In the genomic region with DNA sequence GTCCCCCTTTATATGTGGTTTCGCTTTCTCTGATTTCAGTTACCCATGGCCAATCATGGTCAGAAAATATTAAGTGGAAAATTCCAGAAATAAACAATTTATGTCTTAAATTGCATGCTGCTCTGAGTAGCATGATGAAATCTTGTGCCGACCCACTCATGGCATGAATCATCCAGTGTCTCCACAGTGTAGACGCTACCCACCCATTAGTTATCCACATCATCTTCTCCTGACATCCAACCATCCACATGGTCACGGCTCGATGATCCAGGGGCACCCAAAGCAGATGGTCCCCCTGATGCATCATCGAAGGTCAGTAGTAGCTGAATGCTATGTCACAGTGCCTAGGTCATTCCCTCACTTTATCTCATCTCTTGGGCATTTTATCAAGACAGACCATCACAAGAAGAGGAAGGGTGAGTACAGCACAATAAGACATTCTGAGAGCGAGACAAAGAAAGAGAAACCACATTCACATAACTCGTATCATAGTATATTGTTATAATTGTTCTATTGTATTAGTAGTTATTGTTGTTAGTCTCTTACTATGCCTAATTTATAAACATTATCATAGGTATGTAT, we compare ENCODE assay signal across 18 cellular contexts. TPM values are rescaled to one million over a fixed set of nuclear protein-coding genes. Genes with fewer than 3 reads are reported as not detected.
DNase-seq lines count a peak whose midpoint lies in the region; ATAC-seq and TF ChIP-seq lines count a peak whose summit lies in the region.
"Had no signal": no experiment of that assay in that cellular context is flagged by ENCODE, and none has a peak within 500 bp of the region (broad histone marks: within the 10 kb centered on the region; RNA-seq: fewer than 3 reads in every experiment).

No MANE protein-coding gene starts in this region.

- DNase-seq in AG20443 (ENCODE audit: low spot score) (peak; percentile 21), adipocyte (ENCODE audit: low read depth) (peak; percentile 19), fibroblast of the conjunctiva (ENCODE audit: low read depth) (peak; percentile 9), omental fat pad (ENCODE audit: low spot score) (no peak), NCI-H2227 (lab: John Stamatoyannopoulos, UW; ENCODE audit: unreplicated experiment) (no peak), NCI-H446 (lab: John Stamatoyannopoulos, UW) (no peak)
- no peak for DNase-seq in activated naive CD4-positive, alpha-beta T cell treated with anti-CD3 and anti-CD28 coated beads, Interleukin-2, amount 10 ng/mL, durations not matched to agents 7 days and 5 days
- no peak for DNase-seq in activated naive CD8-positive, alpha-beta T cell treated with anti-CD3 and anti-CD28 coated beads, Interleukin-2, amount 50 U/mL, for 24 hours
- DNase-seq: AML-193; Caco-2; CD8-positive, alpha-beta memory T cell; DND-41; GF-D8; GOT3; H9 had no signal

- H3K9me3 Mint-ChIP-seq in activated naive CD4-positive, alpha-beta T cell treated with anti-CD3 and anti-CD28 coated beads, Interleukin-2, amount 10 ng/mL, durations not matched to agents 7 days and 5 days: no peaks in the 10 kb centered on the region
- no peaks in the 10 kb centered on the region for H3K9me3 Mint-ChIP-seq in activated naive CD8-positive, alpha-beta T cell treated with anti-CD3 and anti-CD28 coated beads, Interleukin-2, amount 50 U/mL, for 24 hours
- H3K9me3 Mint-ChIP-seq: CD8-positive, alpha-beta memory T cell; H9; IgD-negative memory B cell had no signal

- no peak overlapping the region for H3K4me3 Mint-ChIP-seq in activated naive CD4-positive, alpha-beta T cell treated with anti-CD3 and anti-CD28 coated beads, Interleukin-2, amount 10 ng/mL, durations not matched to agents 7 days and 5 days
- no peak overlapping the region for H3K4me3 Mint-ChIP-seq in activated naive CD8-positive, alpha-beta T cell treated with anti-CD3 and anti-CD28 coated beads, Interleukin-2, amount 50 U/mL, for 24 hours
- H3K4me3 Mint-ChIP-seq: CD8-positive, alpha-beta memory T cell; H9; IgD-negative memory B cell had no signal

- H3K9ac ChIP-seq in adipocyte (ENCODE audit: low read length): no peak overlapping the region
- H3K9ac ChIP-seq: BLaER1 had no signal

- ATAC-seq in omental fat pad (ENCODE audit: low FRiP score): peak; percentile 59
- no peak for ATAC-seq in activated naive CD8-positive, alpha-beta T cell treated with anti-CD3 and anti-CD28 coated beads, Interleukin-2, amount 50 U/mL, for 24 hours

- H3K4me1 ChIP-seq in adipocyte (ENCODE audit: control insufficient read depth, insufficient read depth, low read length): no peaks in the 10 kb centered on the region
- H3K4me1 ChIP-seq: Caco-2 had no signal

- peaks cover 5% of the 10 kb centered on the region for H3K9me3 ChIP-seq in adipocyte (ENCODE audit: control insufficient read depth, low read length)
- H3K9me3 ChIP-seq: BLaER1, Caco-2 had no signal

- peaks cover 46% of the 10 kb centered on the region for H3K27me3 Mint-ChIP-seq in activated naive CD4-positive, alpha-beta T cell treated with anti-CD3 and anti-CD28 coated beads, Interleukin-2, amount 10 ng/mL, durations not matched to agents 7 days and 5 days
- H3K27me3 Mint-ChIP-seq in activated naive CD8-positive, alpha-beta T cell treated with anti-CD3 and anti-CD28 coated beads, Interleukin-2, amount 50 U/mL, for 24 hours: peaks cover 5% of the 10 kb centered on the region

- TF ChIP-seq CTCF in omental fat pad (IDR thresholded peaks at IDR 0.05): no peak

- peaks cover 15% of the 10 kb centered on the region for H3K27me3 ChIP-seq in adipocyte (replicated peaks; ENCODE audit: control insufficient read depth, insufficient read depth, low read length)
- H3K27me3 ChIP-seq: BLaER1 had no signal

- CTCF ChIA-PET in activated naive CD4-positive, alpha-beta T cell treated with anti-CD3 and anti-CD28 coated beads, Interleukin-2, amount 10 ng/mL, durations not matched to agents 7 days and 5 days (lab: Charles Lee): interaction anchor here (0.6 kb wide), 1 partner anchor 13 kb away, joined by 4 read pairs; no protein-coding TSS in a partner anchor

- H3K4me1 Mint-ChIP-seq in activated naive CD4-positive, alpha-beta T cell treated with anti-CD3 and anti-CD28 coated beads, Interleukin-2, amount 10 ng/mL, durations not matched to agents 7 days and 5 days: peaks cover 3% of the 10 kb centered on the region
- H3K4me1 Mint-ChIP-seq in activated naive CD8-positive, alpha-beta T cell treated with anti-CD3 and anti-CD28 coated beads, Interleukin-2, amount 50 U/mL, for 24 hours: no peaks in the 10 kb centered on the region
- H3K4me1 Mint-ChIP-seq: H9 had no signal

- H3K36me3 Mint-ChIP-seq in activated naive CD4-positive, alpha-beta T cell treated with anti-CD3 and anti-CD28 coated beads, Interleukin-2, amount 10 ng/mL, durations not matched to agents 7 days and 5 days: no peaks in the 10 kb centered on the region
- no peaks in the 10 kb centered on the region for H3K36me3 Mint-ChIP-seq in activated naive CD8-positive, alpha-beta T cell treated with anti-CD3 and anti-CD28 coated beads, Interleukin-2, amount 50 U/mL, for 24 hours (ENCODE audit: low read depth)
- H3K36me3 Mint-ChIP-seq: CD8-positive, alpha-beta memory T cell; IgD-negative memory B cell had no signal

- no peak overlapping the region for H3K4me3 ChIP-seq in adipocyte (ENCODE audit: low read length)
- H3K4me3 ChIP-seq: BLaER1 had no signal

- no peak overlapping the region for H3K27ac Mint-ChIP-seq in activated naive CD4-positive, alpha-beta T cell treated with anti-CD3 and anti-CD28 coated beads, Interleukin-2, amount 10 ng/mL, durations not matched to agents 7 days and 5 days
- no peak overlapping the region for H3K27ac Mint-ChIP-seq in activated naive CD8-positive, alpha-beta T cell treated with anti-CD3 and anti-CD28 coated beads, Interleukin-2, amount 50 U/mL, for 24 hours
- H3K27ac Mint-ChIP-seq: H9, IgD-negative memory B cell had no signal

- no peaks in the 10 kb centered on the region for H3K36me3 ChIP-seq in adipocyte (ENCODE audit: control insufficient read depth, insufficient read depth, low read length, severe bottlenecking)
- H3K36me3 ChIP-seq: BLaER1 had no signal

RNA-seq across cellular contexts. Expression of a gene that starts 44.1 kb away (rescaled TPM):
- total RNA-seq in omental fat pad: 100 to 1,000 TPM in 1 of 4 donors, 10 to 100 TPM in 3; 22.9 to 115 (median 64.6) TPM
- total RNA-seq: HT-29 had no signal

Comparison
In these comparisons a context has a peak if more than half of its experiments do, and no peak if none do; other contexts are left out.
1. DNase-seq: peak in AG20443 (single experiment), adipocyte (single experiment) and fibroblast of the conjunctiva (single experiment); none in omental fat pad (single experiment), activated naive CD4-positive, alpha-beta T cell treated with anti-CD3 and anti-CD28 coated beads, Interleukin-2, amount 10 ng/mL, durations not matched to agents 7 days and 5 days (single experiment), activated naive CD8-positive, alpha-beta T cell treated with anti-CD3 and anti-CD28 coated beads, Interleukin-2, amount 50 U/mL, for 24 hours (single experiment), NCI-H2227 (single experiment) and NCI-H446 (0 of 2).